13 cellular contexts compared by ENCODE assay signal in the genomic region with DNA sequence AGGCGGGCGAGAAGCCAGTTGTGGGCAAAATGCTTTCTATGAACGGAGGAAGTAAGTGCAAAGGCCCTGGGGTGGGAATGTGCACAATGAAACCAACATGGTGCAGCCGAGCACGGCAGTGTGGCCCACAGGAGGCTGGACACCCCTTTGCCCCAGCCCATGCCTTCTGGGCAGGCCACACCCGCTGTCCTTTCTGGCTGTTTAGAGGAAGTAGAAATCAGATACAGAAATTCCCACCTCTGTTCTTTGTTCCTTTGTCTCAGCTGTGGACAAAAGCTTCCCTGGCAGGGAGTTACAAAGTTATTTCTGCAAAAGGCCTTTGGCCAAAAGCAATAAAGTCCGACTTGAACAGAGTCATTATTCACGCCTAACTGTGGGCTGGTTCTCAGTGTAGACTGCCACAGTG. TPM values are rescaled to one million over a fixed set of nuclear protein-coding genes. Genes with fewer than 3 reads are reported as not detected.
DNase-seq lines count a peak whose midpoint lies in the region; ATAC-seq lines count a peak whose summit lies in the region.
"Had no signal": no experiment of that assay in that cellular context is flagged by ENCODE, and none has a peak within 500 bp of the region (broad histone marks: within the 10 kb centered on the region; RNA-seq: fewer than 3 reads in every experiment).

No MANE protein-coding gene starts in this region.

- CTCF ChIA-PET in activated naive CD4-positive, alpha-beta T cell treated with anti-CD3 and anti-CD28 coated beads for 36 hours (lab: Charles Lee): interaction anchor here (1.1 kb wide), 1 partner anchor 13 kb away, joined by 3 read pairs; no protein-coding TSS in a partner anchor

- intact Hi-C loops in dendritic cell treated with granulocyte-macrophage colony-stimulating factor and Interleukin-4, amounts not matched to agents 40 ng/mL and 50 ng/mL, for 4 days (cut with micrococcal nuclease): loop anchor here (1.0 kb wide), 1 partner anchor 46 kb away; no protein-coding TSS in a partner anchor
- intact Hi-C loops in left colon (cut with DNase I, micrococcal nuclease): no loop called here
- intact Hi-C loops in activated naive CD4-positive, alpha-beta T cell treated with anti-CD3 and anti-CD28 coated beads for 36 hours (cut with micrococcal nuclease): no loop called here

- H3K9me3 Mint-ChIP-seq in dendritic cell treated with granulocyte-macrophage colony-stimulating factor and Interleukin-4, amounts not matched to agents 40 ng/mL and 50 ng/mL, for 4 days: no peaks in the 10 kb centered on the region
- H3K9me3 Mint-ChIP-seq in activated naive CD4-positive, alpha-beta T cell treated with anti-CD3 and anti-CD28 coated beads for 36 hours: peaks cover 9% of the 10 kb centered on the region
- H3K9me3 Mint-ChIP-seq: natural killer cell treated with Interleukin-12 subunit alpha and Interleukin-12 subunit beta and Interleukin-15 and Interleukin-18, amount 100 ng/mL, for 72 hours had no signal

- H3K9ac ChIP-seq in rectal smooth muscle tissue (ENCODE audit: low read length): no peak overlapping the region

- H3K36me3 Mint-ChIP-seq in dendritic cell treated with granulocyte-macrophage colony-stimulating factor and Interleukin-4, amounts not matched to agents 40 ng/mL and 50 ng/mL, for 4 days (ENCODE audit: low read depth): peaks cover 81% of the 10 kb centered on the region
- no peaks in the 10 kb centered on the region for H3K36me3 Mint-ChIP-seq in activated naive CD4-positive, alpha-beta T cell treated with anti-CD3 and anti-CD28 coated beads for 36 hours (ENCODE audit: low read depth)
- H3K36me3 Mint-ChIP-seq: natural killer cell treated with Interleukin-12 subunit alpha and Interleukin-12 subunit beta and Interleukin-15 and Interleukin-18, amount 100 ng/mL, for 72 hours; T-cell had no signal

- H3K27ac Mint-ChIP-seq in dendritic cell treated with granulocyte-macrophage colony-stimulating factor and Interleukin-4, amounts not matched to agents 40 ng/mL and 50 ng/mL, for 4 days: peak overlapping the region; percentile 76
- H3K27ac Mint-ChIP-seq in activated naive CD4-positive, alpha-beta T cell treated with anti-CD3 and anti-CD28 coated beads for 36 hours: no peak overlapping the region
- H3K27ac Mint-ChIP-seq: natural killer cell treated with Interleukin-12 subunit alpha and Interleukin-12 subunit beta and Interleukin-15 and Interleukin-18, amount 100 ng/mL, for 72 hours; T-cell had no signal

- H3K4me1 ChIP-seq in HAP-1: peaks cover 10% of the 10 kb centered on the region
- H3K4me1 ChIP-seq in rectal smooth muscle tissue (ENCODE audit: control insufficient read depth, insufficient read depth, low read length): peaks cover 12% of the 10 kb centered on the region

- H3K4me3 ChIP-seq in HAP-1 (no peak overlapping the region), rectal smooth muscle tissue (ENCODE audit: low read length) (no peak overlapping the region)

- H3K27me3 ChIP-seq in HAP-1 (ENCODE audit: low read depth): no peaks in the 10 kb centered on the region
- H3K27me3 ChIP-seq in rectal smooth muscle tissue (ENCODE audit: control insufficient read depth, insufficient read depth, low read length): no peaks in the 10 kb centered on the region

- no peaks in the 10 kb centered on the region for H3K27me3 Mint-ChIP-seq in dendritic cell treated with granulocyte-macrophage colony-stimulating factor and Interleukin-4, amounts not matched to agents 40 ng/mL and 50 ng/mL, for 4 days
- H3K27me3 Mint-ChIP-seq in activated naive CD4-positive, alpha-beta T cell treated with anti-CD3 and anti-CD28 coated beads for 36 hours (ENCODE audit: low read depth): no peaks in the 10 kb centered on the region

- DNase-seq in HAP-1 (ENCODE audit: low spot score in 2 of 2) (peak; percentile 68 to 77), left colon (peak; percentile 69 to 81), MV-4-11 (lab: John Stamatoyannopoulos, UW) (no peak)
- no peak for DNase-seq in activated naive CD4-positive, alpha-beta T cell treated with anti-CD3 and anti-CD28 coated beads for 36 hours
- DNase-seq: activated T-cell treated with anti-CD3 and anti-CD28 coated beads, Interleukin-2, amount 50 U/mL, for 4 hours; amniotic stem cell; effector memory CD4-positive, alpha-beta T cell; T-cell had no signal

- peaks cover 95% of the 10 kb centered on the region for H3K4me1 Mint-ChIP-seq in dendritic cell treated with granulocyte-macrophage colony-stimulating factor and Interleukin-4, amounts not matched to agents 40 ng/mL and 50 ng/mL, for 4 days (ENCODE audit: low read depth)
- no peaks in the 10 kb centered on the region for H3K4me1 Mint-ChIP-seq in activated naive CD4-positive, alpha-beta T cell treated with anti-CD3 and anti-CD28 coated beads for 36 hours (ENCODE audit: low read depth)
- H3K4me1 Mint-ChIP-seq: T-cell had no signal

- no peaks in the 10 kb centered on the region for H3K9me3 ChIP-seq in HAP-1

- H3K36me3 ChIP-seq in HAP-1 (replicated peaks): no peaks in the 10 kb centered on the region
- no peaks in the 10 kb centered on the region for H3K36me3 ChIP-seq in rectal smooth muscle tissue (ENCODE audit: control insufficient read depth, insufficient read depth, low read length)

- in situ Hi-C loops in HAP-1 (cut with MboI; ENCODE audit: low sequenced_read_pairs): no loop called here

- peak overlapping the region; percentile 9 for H3K4me3 Mint-ChIP-seq in dendritic cell treated with granulocyte-macrophage colony-stimulating factor and Interleukin-4, amounts not matched to agents 40 ng/mL and 50 ng/mL, for 4 days
- H3K4me3 Mint-ChIP-seq in activated naive CD4-positive, alpha-beta T cell treated with anti-CD3 and anti-CD28 coated beads for 36 hours: no peak overlapping the region
- H3K4me3 Mint-ChIP-seq: activated T-cell treated with anti-CD3 and anti-CD28 coated beads, Interleukin-2, amount 50 U/mL, for 4 hours; natural killer cell treated with Interleukin-12 subunit alpha and Interleukin-12 subunit beta and Interleukin-15 and Interleukin-18, amount 100 ng/mL, for 72 hours; T-cell had no signal

- H3K27ac ChIP-seq in rectal smooth muscle tissue (ENCODE audit: low read depth, low read length): peak overlapping the region; percentile 55

- ATAC-seq in left colon: peak; percentile 78
- no peak for ATAC-seq in GM21786 (IDR thresholded peaks at IDR 0.05; ENCODE audit: unreplicated experiment)
- ATAC-seq in activated CD4-positive, CD25-positive, alpha-beta regulatory T cell treated with anti-CD3 and anti-CD28 coated beads, Interleukin-2, amount 50 U/mL, for 24 hours: no peak
- ATAC-seq: activated T-cell treated with anti-CD3 and anti-CD28 coated beads, Interleukin-2, amount 50 U/mL, for 4 hours; natural killer cell treated with Interleukin-12 subunit alpha and Interleukin-12 subunit beta and Interleukin-15 and Interleukin-18, amount 100 ng/mL, for 72 hours; T-cell had no signal

RNA-seq across cellular contexts. Expression of gene SULF2, which starts 11.9 kb away (rescaled TPM):
- total RNA-seq in left colon: 100 to 1,000 TPM; 124 to 177 TPM
- total RNA-seq in activated naive CD4-positive, alpha-beta T cell treated with anti-CD3 and anti-CD28 coated beads for 36 hours: 1 to 10 TPM in 1 of 2 experiments, under 1 TPM in 1; 0.96 to 1.3 TPM

Comparison
In these comparisons a context has a peak if more than half of its experiments do, and no peak if none do; other contexts are left out.
1. DNase-seq: peak in HAP-1 (2 of 2) and left colon (2 of 2); none in activated naive CD4-positive, alpha-beta T cell treated with anti-CD3 and anti-CD28 coated beads for 36 hours (single experiment) and MV-4-11 (single experiment).
2. RNA of gene SULF2, which starts 11.9 kb away (total RNA-seq): 124 to 177 TPM in left colon; 0.96 to 1.3 TPM in activated naive CD4-positive, alpha-beta T cell treated with anti-CD3 and anti-CD28 coated beads for 36 hours; every median in the first group is over 10 times any median in the second.